8 cellular contexts compared by ENCODE assay signal in the genomic region with DNA sequence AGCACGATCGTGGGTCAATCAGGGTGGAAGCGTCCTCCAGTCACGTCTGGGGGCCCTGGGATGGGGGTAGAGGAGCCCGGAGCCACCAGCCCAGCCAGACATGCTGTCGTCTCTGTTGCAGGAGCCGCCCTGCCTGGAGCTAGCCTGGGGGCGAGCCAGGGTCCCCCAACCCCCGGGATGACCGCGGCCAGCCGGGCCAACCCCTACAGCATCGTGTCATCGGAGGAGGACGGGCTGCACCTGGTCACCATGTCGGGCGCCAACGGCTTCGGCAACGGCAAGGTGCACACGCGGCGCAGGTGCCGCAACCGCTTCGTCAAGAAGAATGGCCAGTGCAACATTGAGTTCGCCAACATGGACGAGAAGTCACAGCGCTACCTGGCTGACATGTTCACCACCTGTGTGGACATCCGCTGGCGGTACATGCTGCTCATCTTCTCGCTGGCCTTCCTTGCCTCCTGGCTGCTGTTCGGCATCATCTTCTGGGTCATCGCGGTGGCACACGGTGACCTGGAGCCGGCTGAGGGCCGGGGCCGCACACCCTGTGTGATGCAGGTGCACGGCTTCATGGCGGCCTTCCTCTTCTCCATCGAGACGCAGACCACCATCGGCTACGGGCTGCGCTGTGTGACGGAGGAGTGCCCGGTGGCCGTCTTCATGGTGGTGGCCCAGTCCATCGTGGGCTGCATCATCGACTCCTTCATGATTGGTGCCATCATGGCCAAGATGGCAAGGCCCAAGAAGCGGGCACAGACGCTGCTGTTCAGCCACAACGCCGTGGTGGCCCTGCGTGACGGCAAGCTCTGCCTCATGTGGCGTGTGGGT. TPM values are rescaled to one million over a fixed set of nuclear protein-coding genes. Genes with fewer than 3 reads are reported as not detected.
"Had no signal": no experiment of that assay in that cellular context is flagged by ENCODE, and none has a peak within 500 bp of the region (broad histone marks: within the 10 kb centered on the region; RNA-seq: fewer than 3 reads in every experiment).

No MANE protein-coding gene starts in this region.

RNA-seq across cellular contexts. Expression of gene KCNJ12, which starts 39.2 kb away (rescaled TPM):
- total RNA-seq: activated B cell treated with CpG ODN at 0.5 μM for 24 hours; activated CD8-positive, alpha-beta T cell treated with anti-CD3 and anti-CD28 coated beads for 36 hours; activated naive CD4-positive, alpha-beta T cell treated with anti-CD3 and anti-CD28 coated beads for 36 hours; activated naive CD4-positive, alpha-beta T cell treated with anti-CD3 and anti-CD28 coated beads, Interleukin-2, amount 50 U/mL, for 72 hours; activated T-helper 1 cell treated with anti-CD3 and anti-CD28 coated beads, Interleukin-12 subunit alpha, Interleukin-12 subunit beta, Interleukin-2, Interleukin-4 antibody, amounts not matched to agents 30 ng/mL and 10 ng/mL and 1 ng/mL, durations not matched to agents 14 hours and 24 hours and 36 hours; activated T-helper 2 cell treated with anti-CD3 and anti-CD28 coated beads, Interferon-gamma antibody, Interleukin-2, Interleukin-4, amounts not matched to agents 10 μg/mL and 5 μg/mL and 100 μg/mL, durations not matched to agents 14 hours and 24 hours and 36 hours; esophagus mucosa; T-helper 2 cell treated with Interferon-gamma antibody and Interleukin-4, amounts not matched to agents 100 ng/mL and 5 ng/mL, for 36 hours had no signal
